Comparison of ENCODE assay signal across 11 cellular contexts in the genomic region with DNA sequence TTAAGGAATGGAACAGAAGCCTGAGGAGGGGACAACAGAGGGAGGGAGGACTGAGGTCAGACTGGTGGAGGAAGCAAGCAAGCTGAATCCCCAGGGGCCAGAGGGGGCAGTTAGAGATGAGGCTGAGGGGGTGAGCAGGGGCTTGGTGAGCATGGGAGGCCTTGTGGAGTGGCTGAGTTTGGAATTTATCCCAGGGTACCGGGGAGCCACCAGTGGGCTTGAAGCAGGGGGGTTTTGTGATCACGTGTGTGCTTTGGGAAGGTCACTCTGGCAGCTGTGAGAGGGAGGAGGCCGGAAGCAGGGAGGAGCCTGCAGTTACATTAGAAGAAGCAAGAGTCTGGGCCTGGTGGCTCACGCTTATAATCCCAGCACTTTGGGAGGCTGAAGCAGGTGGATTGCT. TPM values are rescaled to one million over a fixed set of nuclear protein-coding genes. Genes with fewer than 3 reads are reported as not detected.
DNase-seq lines count a peak whose midpoint lies in the region; ATAC-seq and TF ChIP-seq lines count a peak whose summit lies in the region.
"Had no signal": no experiment of that assay in that cellular context is flagged by ENCODE, and none has a peak within 500 bp of the region (broad histone marks: within the 10 kb centered on the region; RNA-seq: fewer than 3 reads in every experiment).

No MANE protein-coding gene starts in this region.

- H3K27me3 ChIP-seq in CD4-positive, CD25-positive, alpha-beta regulatory T cell (ENCODE audit: control insufficient read depth, insufficient read depth, low read length): no peaks in the 10 kb centered on the region
- H3K27me3 ChIP-seq in GM23338 (ENCODE audit: insufficient read depth): no peaks in the 10 kb centered on the region
- no peaks in the 10 kb centered on the region for H3K27me3 ChIP-seq in suprapubic skin
- no peaks in the 10 kb centered on the region for H3K27me3 ChIP-seq in GM23248 (replicated peaks; ENCODE audit: insufficient read depth)

- H3K4me2 ChIP-seq in GM23338: no peak overlapping the region
- H3K4me2 ChIP-seq in GM23248 (ENCODE audit: unreplicated experiment): no peak overlapping the region

- H3K79me2 ChIP-seq in GM23338 (replicated peaks; ENCODE audit: insufficient read depth) (peaks cover 11% of the 10 kb centered on the region; the same call in 1 of the 2 replicates), GM23248 (ENCODE audit: insufficient read depth) (peaks cover 8% of the 10 kb centered on the region; the same call in 1 of the 2 replicates)

- no peaks in the 10 kb centered on the region for H3K36me3 ChIP-seq in CD4-positive, CD25-positive, alpha-beta regulatory T cell (ENCODE audit: control insufficient read depth, insufficient read depth, low read length)
- H3K36me3 ChIP-seq in GM23338 (ENCODE audit: insufficient read depth): no peaks in the 10 kb centered on the region
- peaks cover 3% of the 10 kb centered on the region for H3K36me3 ChIP-seq in suprapubic skin
- peaks cover 4% of the 10 kb centered on the region; the same call in 1 of the 2 replicates for H3K36me3 ChIP-seq in GM23248 (ENCODE audit: low read depth)

- TF ChIP-seq CTCF in GM23338 (conservative IDR thresholded peaks at IDR 0.05; ENCODE audit: low read depth in 2 of 2) (no peak), suprapubic skin (IDR thresholded peaks at IDR 0.05) (no peak)

- H3K9me3 ChIP-seq in CD4-positive, CD25-positive, alpha-beta regulatory T cell (ENCODE audit: control insufficient read depth in 2 of 2, low read length in 2 of 2): no peaks in the 10 kb centered on the region
- H3K9me3 ChIP-seq in suprapubic skin (no peaks in the 10 kb centered on the region), GM23248 (ENCODE audit: low read depth) (no peaks in the 10 kb centered on the region)

- no peak overlapping the region for H3K9ac ChIP-seq in GM23248

- H3F3A ChIP-seq in GM23338 (replicated peaks; ENCODE audit: low read depth): no peaks in the 10 kb centered on the region
- H3F3A ChIP-seq in GM23248 (ENCODE audit: insufficient read depth): peaks cover 30% of the 10 kb centered on the region

- ATAC-seq in CD4-positive, CD25-positive, alpha-beta regulatory T cell (ENCODE audit: low read depth in 2 of 2): no peak
- ATAC-seq in GM23338 (peak; percentile 39), memory B cell (ENCODE audit: low read depth) (no peak)

- no peak for TF ChIP-seq EP300 in suprapubic skin (IDR thresholded peaks at IDR 0.05)

- H2AFZ ChIP-seq in GM23338: no peak overlapping the region
- H2AFZ ChIP-seq in GM23248: no peak overlapping the region

- H3K4me1 ChIP-seq in CD4-positive, CD25-positive, alpha-beta regulatory T cell (ENCODE audit: control insufficient read depth, insufficient read depth, low read length, poor library complexity, severe bottlenecking): peaks cover 63% of the 10 kb centered on the region
- H3K4me1 ChIP-seq in GM23338 (ENCODE audit: insufficient read depth): no peaks in the 10 kb centered on the region
- peaks cover 36% of the 10 kb centered on the region for H3K4me1 ChIP-seq in suprapubic skin
- peaks cover 11% of the 10 kb centered on the region for H3K4me1 ChIP-seq in GM23248 (ENCODE audit: insufficient read depth)

- H3K9me2 ChIP-seq in GM23338 (ENCODE audit: insufficient read depth) (no peaks in the 10 kb centered on the region), GM23248 (ENCODE audit: insufficient read depth) (no peaks in the 10 kb centered on the region)

- no peaks in the 10 kb centered on the region for H3K27me3 Mint-ChIP-seq in CD4-positive, CD25-positive, alpha-beta regulatory T cell
- H3K27me3 Mint-ChIP-seq in GM23338 (ENCODE audit: insufficient read depth, low read depth, poor library complexity) (peaks cover 9% of the 10 kb centered on the region), memory B cell (no peaks in the 10 kb centered on the region)
- H3K27me3 Mint-ChIP-seq in activated naive CD8-positive, alpha-beta T cell: no peaks in the 10 kb centered on the region

- peaks cover 9% of the 10 kb centered on the region for H4K20me1 ChIP-seq in GM23338 (replicated peaks; ENCODE audit: insufficient read depth)
- no peaks in the 10 kb centered on the region for H4K20me1 ChIP-seq in GM23248 (ENCODE audit: insufficient read depth)

- TF ChIP-seq POLR2A in suprapubic skin (IDR thresholded peaks at IDR 0.05): no peak

- H3K4me3 Mint-ChIP-seq in CD4-positive, CD25-positive, alpha-beta regulatory T cell: peak overlapping the region; percentile 41 to 83 (median 61)
- no peak overlapping the region for H3K4me3 Mint-ChIP-seq in GM23338
- H3K4me3 Mint-ChIP-seq in activated naive CD8-positive, alpha-beta T cell: peak overlapping the region; percentile 32
- peak overlapping the region; percentile 70 for H3K4me3 Mint-ChIP-seq in memory B cell

- peaks cover 16% of the 10 kb centered on the region for H3K36me3 Mint-ChIP-seq in CD4-positive, CD25-positive, alpha-beta regulatory T cell
- H3K36me3 Mint-ChIP-seq in GM23338 (ENCODE audit: low read depth) (no peaks in the 10 kb centered on the region; the same call in 2 of the 3 replicates), memory B cell (peaks cover 6% of the 10 kb centered on the region)
- peaks cover 3% of the 10 kb centered on the region for H3K36me3 Mint-ChIP-seq in activated naive CD8-positive, alpha-beta T cell

- DNase-seq in CD4-positive, CD25-positive, alpha-beta regulatory T cell: peak in 1 of 3 donors; percentile 44
- no peak for DNase-seq in GM23338 (ENCODE audit: low spot score)
- no peak for DNase-seq in memory B cell (ENCODE audit: low spot score in 2 of 2)
- DNase-seq in suprapubic skin (ENCODE audit: low spot score in 2 of 2): no peak
- DNase-seq in activated effector memory CD4-positive, alpha-beta T cell treated with Interleukin-2 at 50 U/mL for 16 hours: no peak
- no peak for DNase-seq in mucosa of gallbladder (ENCODE audit: low spot score)
- DNase-seq in GM23248: no peak
- DNase-seq: activated CD4-positive, CD25-positive, alpha-beta regulatory T cell; DMS79 treated with DMSO at 0.1 percent for 48 hours; stimulated activated CD4-positive, alpha-beta T cell treated with anti-CD3 and anti-CD28 coated beads, Interleukin-2, amount 100 ng/mL, for 48 hours had no signal

- no peak overlapping the region for H3K4me3 ChIP-seq in CD4-positive, CD25-positive, alpha-beta regulatory T cell (ENCODE audit: low read depth, low read length)
- H3K4me3 ChIP-seq in GM23338: no peak overlapping the region
- H3K4me3 ChIP-seq in suprapubic skin: no peak overlapping the region
- H3K4me3 ChIP-seq in GM23248: no peak overlapping the region

- WGBS in suprapubic skin: 37% methylated on average over 4 of the region's 4 CpGs
- 64 to 73% methylated on average over 4 of the region's 4 CpGs for WGBS in GM23248 (ENCODE audit: low coverage in 1 of 2, low lambda C conversion rate in 2 of 2, missing lambda C conversion rate in 2 of 2), 2 experiments

- H3K27ac ChIP-seq in CD4-positive, CD25-positive, alpha-beta regulatory T cell (ENCODE audit: insufficient read depth, low read length, poor library complexity, severe bottlenecking): peak overlapping the region; percentile 42
- H3K27ac ChIP-seq in GM23338 (ENCODE audit: low read depth): no peak overlapping the region
- H3K27ac ChIP-seq in suprapubic skin: no peak overlapping the region
- H3K27ac ChIP-seq in GM23248: no peak overlapping the region

- in situ Hi-C loops in GM23248 (cut with MboI): no loop called here

- H3K4me1 Mint-ChIP-seq in CD4-positive, CD25-positive, alpha-beta regulatory T cell: peaks cover 18 to 86% (median 51%) of the 10 kb centered on the region in 4 donors
- H3K4me1 Mint-ChIP-seq in GM23338 (peaks cover 13% of the 10 kb centered on the region), memory B cell (peaks cover 56% of the 10 kb centered on the region)
- H3K4me1 Mint-ChIP-seq in activated naive CD8-positive, alpha-beta T cell (ENCODE audit: low read depth): peaks cover 55% of the 10 kb centered on the region

- no peaks in the 10 kb centered on the region for H3K9me3 Mint-ChIP-seq in CD4-positive, CD25-positive, alpha-beta regulatory T cell
- no peaks in the 10 kb centered on the region for H3K9me3 Mint-ChIP-seq in GM23338
- H3K9me3 Mint-ChIP-seq in activated naive CD8-positive, alpha-beta T cell (ENCODE audit: low read depth): no peaks in the 10 kb centered on the region
- no peaks in the 10 kb centered on the region for H3K9me3 Mint-ChIP-seq in memory B cell

- peak overlapping the region; percentile 83 to 96 (median 95) for H3K27ac Mint-ChIP-seq in CD4-positive, CD25-positive, alpha-beta regulatory T cell
- H3K27ac Mint-ChIP-seq in GM23338: no peak overlapping the region
- H3K27ac Mint-ChIP-seq in activated naive CD8-positive, alpha-beta T cell: peak overlapping the region; percentile 89
- peak overlapping the region; percentile 84 for H3K27ac Mint-ChIP-seq in memory B cell

TF ChIP-seq in GM23338, 12 proteins besides CTCF, POLR2A, EP300 and RAD21 (continues in another document):
- no peak for TF ChIP-seq NANOG (IDR thresholded peaks at IDR 0.05; ENCODE audit: borderline replicate concordance)
- TF ChIP-seq JUNB (IDR thresholded peaks at IDR 0.05; ENCODE audit: unreplicated experiment): no peak
- TF ChIP-seq STAT1 (IDR thresholded peaks at IDR 0.05; ENCODE audit: unreplicated experiment): no peak

RNA-seq across cellular contexts. Expression of a gene that starts 9.8 kb away (rescaled TPM):
- 63.6 TPM for total RNA-seq in CD4-positive, CD25-positive, alpha-beta regulatory T cell
- 10 to 100 TPM; 44.5 to 80.2 (median 52.9) TPM for polyA plus RNA-seq in CD4-positive, CD25-positive, alpha-beta regulatory T cell
- total RNA-seq in GM23338 (2014; rRNA removed; shearing (Covaris generic)): 64.5 and 81.0 TPM in 2 replicates
- polyA plus RNA-seq in GM23338 (2016; fragmentation: Nextera tagmentation; extraction: Ambion mirVana) (67.7 and 72.3 TPM in 2 replicates), GM23248 (2016; fragmentation: Nextera tagmentation; extraction: Ambion mirVana) (19.6 and 19.9 TPM in 2 replicates)
- total RNA-seq in suprapubic skin (10 to 100 TPM; 36.2 to 50.1 (median 46.9) TPM), mucosa of gallbladder (39.8 TPM)
- 21.9 and 30.7 TPM in 2 replicates for total RNA-seq in GM23248 (2014; rRNA removed; shearing (Covaris generic))

RNA-seq across cellular contexts. Expression of a gene that starts 23.8 kb away (rescaled TPM):
- total RNA-seq in CD4-positive, CD25-positive, alpha-beta regulatory T cell: 16.6 TPM
- polyA plus RNA-seq in CD4-positive, CD25-positive, alpha-beta regulatory T cell: 1 to 10 TPM in 3 of 4 donors, under 1 TPM in 1; 0.91 to 3.1 (median 2.1) TPM
- total RNA-seq in GM23338 (2014; rRNA removed; shearing (Covaris generic)): 7.4 and 22.4 TPM in 2 replicates
- polyA plus RNA-seq in GM23338 (2016; fragmentation: Nextera tagmentation; extraction: Ambion mirVana) (6.8 and 7.6 TPM in 2 replicates), GM23248 (2016; fragmentation: Nextera tagmentation; extraction: Ambion mirVana) (91.6 and 95.0 TPM in 2 replicates)
- total RNA-seq in suprapubic skin (10 to 100 TPM; 20.6 to 41.5 (median 28.3) TPM), mucosa of gallbladder (70.6 TPM)
- 27.8 and 81.3 TPM in 2 replicates for total RNA-seq in GM23248 (2014; rRNA removed; shearing (Covaris generic))
